In genomic region chr4:59057804-59058203, GRCh38 we compare ENCODE assay signal across 16 cellular contexts.
DNase-seq lines count a peak whose midpoint lies in the region; ATAC-seq, FAIRE-seq and TF ChIP-seq lines count a peak whose summit lies in the region.
"Had no signal": no experiment of that assay in that cellular context is flagged by ENCODE, and none has a peak within 500 bp of the region (broad histone marks: within the 10 kb centered on the region; RNA-seq: fewer than 3 reads in every experiment).

No MANE protein-coding gene starts in this region.

- TF ChIP-seq CTCF in bronchial epithelial cell (IDR thresholded peaks at IDR 0.05; ENCODE audit: insufficient read depth, low read length, severe bottlenecking), result no peak
- no peak for TF ChIP-seq CTCF in left lung (IDR thresholded peaks at IDR 0.05)
- TF ChIP-seq CTCF in osteoblast (IDR thresholded peaks at IDR 0.05; ENCODE audit: extremely low read depth, low read depth, low read length), result no peak

- no peaks in the 10 kb centered on the region for H3K79me2 ChIP-seq in osteoblast (ENCODE audit: insufficient read depth, low read length)

- no peak for FAIRE-seq in bronchial epithelial cell (lab: Jason Lieb, UNC)
- FAIRE-seq: D721Med, GM19239 had no signal

- H3K9me3 ChIP-seq in left lung (no peaks in the 10 kb centered on the region), osteoblast (ENCODE audit: low read depth, low read length) (no peaks in the 10 kb centered on the region)

- no peaks in the 10 kb centered on the region for H3K4me1 ChIP-seq in left lung
- no peaks in the 10 kb centered on the region for H3K4me1 ChIP-seq in osteoblast (ENCODE audit: insufficient read depth, low read length)

- no peaks in the 10 kb centered on the region for H4K20me1 ChIP-seq in osteoblast (ENCODE audit: insufficient read depth, low read length)

- intact Hi-C loops in left lung (cut with DNase I), result no loop called here

- H3K4me2 ChIP-seq in osteoblast (ENCODE audit: insufficient read depth, low read length), result no peak overlapping the region

- H3K4me3 ChIP-seq in bronchial epithelial cell (ENCODE audit: low read depth, low read length) (no peak overlapping the region), left lung (no peak overlapping the region), osteoblast (ENCODE audit: insufficient read depth, low read length) (no peak overlapping the region)

- H3K36me3 ChIP-seq in bronchial epithelial cell (ENCODE audit: control insufficient read depth, insufficient read depth, low read length), result no peaks in the 10 kb centered on the region
- H3K36me3 ChIP-seq in left lung, result no peaks in the 10 kb centered on the region
- no peaks in the 10 kb centered on the region for H3K36me3 ChIP-seq in osteoblast (ENCODE audit: insufficient read depth, low read length)

- no peak overlapping the region for H2AFZ ChIP-seq in osteoblast (ENCODE audit: low read length)

- DNase-seq in DMS53 treated with DMSO at 0.1 percent for 48 hours (lab: John Stamatoyannopoulos, UW; ENCODE audit: unreplicated experiment) (peak; percentile 88), NCI-H69 (lab: John Stamatoyannopoulos, UW) (peak; percentile 19), bronchial epithelial cell (ENCODE audit: low read depth) (peak; percentile 71), left lung (no peak), osteoblast (ENCODE audit: insufficient read length, low spot score, missing footprints) (no peak), OCI-M2 (lab: John Stamatoyannopoulos, UW; ENCODE audit: unreplicated experiment) (no peak), amniotic stem cell (lab: John Stamatoyannopoulos, UW) (no peak)
- DNase-seq in effector CD4-positive, alpha-beta T cell, result no peak
- DNase-seq: CD8-positive, alpha-beta T cell; COR-L47; DMS153; GF-D8; GOT3; H9 had no signal

- no peaks in the 10 kb centered on the region for H3K27me3 ChIP-seq in bronchial epithelial cell (ENCODE audit: control insufficient read depth, insufficient read depth, low read length)
- H3K27me3 ChIP-seq in left lung, result no peaks in the 10 kb centered on the region
- no peaks in the 10 kb centered on the region for H3K27me3 ChIP-seq in osteoblast (ENCODE audit: insufficient read depth, low read length)

- H3K27ac ChIP-seq in left lung (no peak overlapping the region), osteoblast (ENCODE audit: low read depth, low read length) (no peak overlapping the region)

- ATAC-seq in left lung, result peak; percentile 95
- ATAC-seq: CD8-positive, alpha-beta T cell had no signal

Comparison
In these comparisons a context has a peak if more than half of its experiments do, and no peak if none do; other contexts are left out.
1. DNase-seq: peak in DMS53 treated with DMSO at 0.1 percent for 48 hours (single experiment), NCI-H69 (single experiment) and bronchial epithelial cell (single experiment); none in left lung (0 of 2), osteoblast (single experiment), effector CD4-positive, alpha-beta T cell (single experiment), OCI-M2 (single experiment) and amniotic stem cell (single experiment).